In the genomic region with DNA sequence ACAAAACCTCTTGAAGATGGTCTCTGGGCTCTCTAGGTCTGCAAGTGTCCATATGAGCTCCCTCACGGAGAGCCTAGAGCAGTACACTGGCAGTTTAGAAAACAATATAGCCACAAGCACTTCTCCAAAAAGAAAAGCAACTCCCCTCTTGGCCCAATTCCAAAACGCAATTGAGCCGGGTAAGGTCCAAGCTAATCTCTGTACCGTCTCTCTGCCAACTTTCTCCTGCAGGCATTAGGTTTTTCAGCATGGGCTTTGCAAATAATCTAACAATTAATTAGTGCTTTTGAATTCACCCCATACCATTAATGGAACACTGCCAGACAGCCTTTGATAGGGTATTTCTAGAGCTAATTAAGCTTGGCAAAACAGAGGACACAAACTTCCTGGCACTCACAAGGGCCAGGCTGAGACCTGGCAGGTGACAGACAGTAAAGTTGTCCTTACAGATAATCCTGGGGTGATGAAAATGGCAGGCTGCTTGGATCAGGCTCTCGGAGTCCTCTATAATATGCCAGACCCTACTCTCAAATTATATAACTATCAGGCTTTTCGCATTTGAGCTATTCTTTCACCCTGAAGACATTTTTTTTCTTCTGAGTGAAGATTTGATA, we compare ENCODE assay signal across 9 cellular contexts. TPM values are rescaled to one million over a fixed set of nuclear protein-coding genes. Genes with fewer than 3 reads are reported as not detected.
DNase-seq lines count a peak whose midpoint lies in the region; ATAC-seq, FAIRE-seq and TF ChIP-seq lines count a peak whose summit lies in the region.
"Had no signal": no experiment of that assay in that cellular context is flagged by ENCODE, and none has a peak within 500 bp of the region (broad histone marks: within the 10 kb centered on the region; RNA-seq: fewer than 3 reads in every experiment).

No MANE protein-coding gene starts in this region.

- no TSS peak for BruUV-seq in endothelial cell of umbilical vein (replicated peaks; lab: Mats Ljungman, UMichigan)

- H3K9me1 ChIP-seq in endothelial cell of umbilical vein (replicated peaks; ENCODE audit: control insufficient read depth, extremely low read depth, insufficient read depth, low read length), result no peaks in the 10 kb centered on the region

- H3K79me2 ChIP-seq in endothelial cell of umbilical vein (ENCODE audit: control insufficient read depth, insufficient read depth, low read length), result no peaks in the 10 kb centered on the region

- H2AFZ ChIP-seq in endothelial cell of umbilical vein (ENCODE audit: low read depth, low read length), result no peak overlapping the region

- ATAC-seq in GM18868 (IDR thresholded peaks at IDR 0.05; ENCODE audit: unreplicated experiment), result peak; percentile 64
- ATAC-seq in GM21529 (IDR thresholded peaks at IDR 0.05; ENCODE audit: unreplicated experiment), result no peak
- ATAC-seq in HG03045 (IDR thresholded peaks at IDR 0.05; ENCODE audit: unreplicated experiment), result no peak
- no peak for ATAC-seq in HG02610 (IDR thresholded peaks at IDR 0.05; ENCODE audit: unreplicated experiment)
- ATAC-seq in T-cell (replicated peaks in 1 of 4), result no peak

- dilution Hi-C loops in endothelial cell of umbilical vein (cut with MboI; ENCODE audit: extremely low pct_ligation_motif_present, low sequenced_read_pairs), result no loop called here

- peaks cover 19 to 75% (median 37%) of the 10 kb centered on the region in 3 donors for H3K4me1 Mint-ChIP-seq in T-cell

- peaks cover 15% of the 10 kb centered on the region for H3K4me1 ChIP-seq in endothelial cell of umbilical vein (ENCODE audit: control insufficient read depth, extremely low read depth, insufficient read depth, low read length)

- POLR2A ChIA-PET in endothelial cell of umbilical vein (lab: Charles Lee) (no interaction called here), T-cell (lab: Charles Lee) (interaction anchor here in 1 of 2 donors (0.5 kb wide), 1 partner anchor 43 kb away, joined by 3 read pairs; no protein-coding TSS in a partner anchor)

- no peak for TF ChIP-seq POLR2A in endothelial cell of umbilical vein (IDR thresholded peaks at IDR 0.05; ENCODE audit: low read depth, low read length)

- no peak for TF ChIP-seq CTCF in endothelial cell of umbilical vein (IDR thresholded peaks at IDR 0.05; ENCODE audit: extremely low read depth in 1 of 2, insufficient read depth in 1 of 2, low read depth in 1 of 2, low read length in 2 of 2)

- no peaks in the 10 kb centered on the region for H3K27me3 ChIP-seq in endothelial cell of umbilical vein (ENCODE audit: control insufficient read depth in 2 of 2, insufficient read depth in 2 of 2, low read length in 2 of 2)

- H4K20me1 ChIP-seq in endothelial cell of umbilical vein (replicated peaks; ENCODE audit: control insufficient read depth, extremely low read depth, insufficient read depth, low read length), result no peaks in the 10 kb centered on the region

- peak; percentile 33 for FAIRE-seq in endothelial cell of umbilical vein (lab: Jason Lieb, UNC)

- peaks cover 17% of the 10 kb centered on the region for H3K36me3 Mint-ChIP-seq in T-cell

- CTCF ChIA-PET in endothelial cell of umbilical vein (lab: Charles Lee), result interaction anchor here (1.1 to 2.0 kb wide), 6 partner anchors 11 to 291 kb away, joined by 3 to 7 read pairs (median 5); no protein-coding TSS in a partner anchor
- CTCF ChIA-PET in T-cell (lab: Charles Lee), result interaction anchor here in 1 of 2 donors (0.6 kb wide), 1 partner anchor 29 kb away, joined by 10 read pairs; no protein-coding TSS in a partner anchor

- no peak overlapping the region for H3K27ac Mint-ChIP-seq in T-cell
- H3K27ac Mint-ChIP-seq: activated naive CD8-positive, alpha-beta T cell treated with anti-CD3 and anti-CD28 coated beads, Interleukin-2, amount 10 ng/mL, durations not matched to agents 7 days and 5 days had no signal

- no peak overlapping the region for H3K4me3 Mint-ChIP-seq in T-cell
- H3K4me3 Mint-ChIP-seq: activated naive CD8-positive, alpha-beta T cell treated with anti-CD3 and anti-CD28 coated beads, Interleukin-2, amount 10 ng/mL, durations not matched to agents 7 days and 5 days had no signal

- H3K9me3 ChIP-seq in endothelial cell of umbilical vein (replicated peaks; ENCODE audit: control insufficient read depth, insufficient read depth, low read length), result no peaks in the 10 kb centered on the region

- peak; percentile 97 for DNase-seq in NCI-H446 treated with DMSO at 0.1 percent for 48 hours (lab: John Stamatoyannopoulos, UW)
- peak; percentile 48 for DNase-seq in endothelial cell of umbilical vein (ENCODE audit: low read depth, low spot score)
- peak; percentile 22 for DNase-seq in pons (ENCODE audit: low spot score)
- DNase-seq in T-cell, result no peak
- DNase-seq: activated naive CD8-positive, alpha-beta T cell treated with anti-CD3 and anti-CD28 coated beads, Interleukin-2, amount 10 ng/mL, durations not matched to agents 7 days and 5 days had no signal

- H3K27me3 Mint-ChIP-seq in T-cell, result no peaks in the 10 kb centered on the region

- no peak overlapping the region for H3K4me2 ChIP-seq in endothelial cell of umbilical vein (ENCODE audit: insufficient read depth, low read length)

- H3K9ac ChIP-seq in endothelial cell of umbilical vein (replicated peaks; ENCODE audit: extremely low read depth, insufficient read depth, low read length), result no peak overlapping the region

- no peaks in the 10 kb centered on the region for H3K36me3 ChIP-seq in endothelial cell of umbilical vein (ENCODE audit: control insufficient read depth in 2 of 2, extremely low read depth in 1 of 2, insufficient read depth in 2 of 2, low read length in 2 of 2)

- no peak overlapping the region for H3K27ac ChIP-seq in endothelial cell of umbilical vein (ENCODE audit: insufficient read depth, low read depth, low read length)

- intact Hi-C loops in endothelial cell of umbilical vein (cut with micrococcal nuclease), result no loop called here

- no peak overlapping the region for H3K4me3 ChIP-seq in endothelial cell of umbilical vein (replicated peaks in 1 of 3; ENCODE audit: insufficient read depth in 1 of 3, low read depth in 1 of 3, low read length in 3 of 3)

- peaks cover 0 to 6% (median 5%) of the 10 kb centered on the region in 3 donors for H3K9me3 Mint-ChIP-seq in T-cell

TF ChIP-seq in endothelial cell of umbilical vein, 7 proteins besides CTCF, POLR2A, EP300 and RAD21:
- TF ChIP-seq FOS (IDR thresholded peaks at IDR 0.05; ENCODE audit: borderline replicate concordance, insufficient read depth, low read length), result no peak
- TF ChIP-seq POLR2AphosphoS5 (IDR thresholded peaks at IDR 0.05; ENCODE audit: insufficient read depth, low read depth, low read length), result no peak
- no peak for TF ChIP-seq EZH2 (IDR thresholded peaks at IDR 0.05; ENCODE audit: borderline replicate concordance, low read depth, low read length, severe bottlenecking)
- TF ChIP-seq GATA2 (IDR thresholded peaks at IDR 0.05; ENCODE audit: insufficient read depth, insufficient read length, low read depth, low read length), result no peak
- TF ChIP-seq, protein P1, sequence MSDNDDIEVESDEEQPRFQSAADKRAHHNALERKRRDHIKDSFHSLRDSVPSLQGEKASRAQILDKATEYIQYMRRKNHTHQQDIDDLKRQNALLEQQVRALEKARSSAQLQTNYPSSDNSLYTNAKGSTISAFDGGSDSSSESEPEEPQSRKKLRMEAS (IDR thresholded peaks at IDR 0.05; ENCODE audit: insufficient read depth, insufficient read length), result no peak
- no peak for TF ChIP-seq MYC (IDR thresholded peaks at IDR 0.05; ENCODE audit: low read depth, low read length)
- no peak for TF ChIP-seq JUN (IDR thresholded peaks at IDR 0.05; ENCODE audit: borderline replicate concordance, insufficient read depth, insufficient read length, low read depth)

RNA-seq across cellular contexts. Expression of a gene that starts 39.8 kb away (rescaled TPM):
- 10.5 and 13.4 TPM in 2 replicates for total RNA-seq in endothelial cell of umbilical vein
- polyA plus RNA-seq in endothelial cell of umbilical vein, result 7.2 and 8.0 TPM in 2 replicates
- 4.8 and 5.2 TPM in 2 replicates for polyA plus RNA-seq in endothelial cell of umbilical vein (2011; cell fraction: cytosol; rRNA removed)
- 10.3 and 12.1 TPM in 2 replicates for polyA plus RNA-seq in endothelial cell of umbilical vein (2011; cell fraction: nucleus; rRNA removed)
- polyA plus RNA-seq in endothelial cell of umbilical vein (2012), result 7.4 and 7.5 TPM in 2 replicates
- 32.5 and 37.8 TPM in 2 replicates for polyA minus RNA-seq in endothelial cell of umbilical vein
- polyA minus RNA-seq in endothelial cell of umbilical vein (2011; cell fraction: cytosol; rRNA and poly(A)+ RNA removed), result 26.7 TPM
- polyA minus RNA-seq in endothelial cell of umbilical vein (2011; cell fraction: nucleus; rRNA and poly(A)+ RNA removed), result 33.4 and 41.6 TPM in 2 replicates
- total RNA-seq in T-cell, result 10 to 100 TPM; 17.5 to 65.4 (median 36.4) TPM

Comparison
In these comparisons a context has a peak if more than half of its experiments do, and no peak if none do; other contexts are left out.
1. DNase-seq: peak in NCI-H446 treated with DMSO at 0.1 percent for 48 hours (single experiment), endothelial cell of umbilical vein (single experiment) and pons (single experiment); none in T-cell (0 of 34).